ENCODE assay signal across 33 cellular contexts in genomic region chr5:146158255-146158654, GRCh38. TPM values are rescaled to one million over a fixed set of nuclear protein-coding genes. Genes with fewer than 3 reads are reported as not detected.
"Had no signal": no experiment of that assay in that cellular context is flagged by ENCODE, and none has a peak within 500 bp of the region (broad histone marks: within the 10 kb centered on the region; RNA-seq: fewer than 3 reads in every experiment).

No MANE protein-coding gene starts in this region.

- H3K27ac ChIP-seq: hepatocyte, left ventricle myocardium inferior, neural progenitor cell, neutrophil, pancreas, prostate gland, sigmoid colon, spleen, suprapubic skin, thoracic aorta, tibial artery, uterus had no signal

- H3K9me3 Mint-ChIP-seq: naive B cell; natural killer cell; neural progenitor cell; stimulated activated effector memory CD8-positive, alpha-beta T cell treated with anti-CD3 and anti-CD28 coated beads, Interleukin-12 subunit alpha, Interleukin-12 subunit beta, amount 100 ng/mL, for 72 hours; stimulated activated naive CD8-positive, alpha-beta T cell treated with anti-CD3 and anti-CD28 coated beads, Interleukin-15, Interleukin-2, amounts not matched to agents 100 ng/mL and 50 ng/mL, for 24 hours; type B pancreatic cell had no signal

- H3K9ac ChIP-seq: neural progenitor cell had no signal

- H3K4me2 ChIP-seq: hepatocyte, neural progenitor cell had no signal

- H3K79me2 ChIP-seq: hepatocyte had no signal

- H3K27ac Mint-ChIP-seq: mesothelial cell of epicardium; naive B cell; natural killer cell; nephron progenitor cell; neural progenitor cell; stimulated activated effector memory CD8-positive, alpha-beta T cell treated with anti-CD3 and anti-CD28 coated beads, Interleukin-12 subunit alpha, Interleukin-12 subunit beta, amount 100 ng/mL, for 72 hours; stimulated activated naive CD8-positive, alpha-beta T cell treated with anti-CD3 and anti-CD28 coated beads, Interleukin-15, Interleukin-2, amounts not matched to agents 100 ng/mL and 50 ng/mL, for 24 hours; type B pancreatic cell had no signal

- H3K4me1 ChIP-seq: left ventricle myocardium inferior, neural progenitor cell, pancreas, prostate gland, sigmoid colon, spleen, suprapubic skin, tibial artery, uterus had no signal

- ATAC-seq: natural killer cell; pancreas; right cardiac atrium; stimulated activated effector memory CD8-positive, alpha-beta T cell treated with anti-CD3 and anti-CD28 coated beads, Interleukin-12 subunit alpha, Interleukin-12 subunit beta, amount 100 ng/mL, for 72 hours had no signal

- H3K4me3 ChIP-seq: hepatocyte, left ventricle myocardium inferior, lung, neural progenitor cell, pancreas, prostate gland, sigmoid colon, spleen, suprapubic skin, thoracic aorta, tibial artery, uterus had no signal

- FAIRE-seq: pancreas, small intestine had no signal

- H3K4me1 Mint-ChIP-seq: mesothelial cell of epicardium, natural killer cell, nephron progenitor cell, neural progenitor cell had no signal

- H3K9me3 ChIP-seq: left ventricle myocardium inferior, neutrophil, pancreas, prostate gland, sigmoid colon, spleen, suprapubic skin, thoracic aorta, tibial artery, uterus had no signal

- H3K4me3 Mint-ChIP-seq: mesothelial cell of epicardium; naive B cell; natural killer cell; nephron progenitor cell; neural progenitor cell; stimulated activated effector memory CD8-positive, alpha-beta T cell treated with anti-CD3 and anti-CD28 coated beads, Interleukin-12 subunit alpha, Interleukin-12 subunit beta, amount 100 ng/mL, for 72 hours; stimulated activated naive CD8-positive, alpha-beta T cell treated with anti-CD3 and anti-CD28 coated beads, Interleukin-15, Interleukin-2, amounts not matched to agents 100 ng/mL and 50 ng/mL, for 24 hours; type B pancreatic cell had no signal

- H2AFZ ChIP-seq: hepatocyte, neural progenitor cell had no signal

- DNase-seq: islet precursor cell; left ventricle myocardium inferior; mesendoderm; naive B cell; natural killer cell; nephron progenitor cell; pancreas; posterior cingulate gyrus; retina; right cardiac atrium; sigmoid colon; small intestine; spleen; stimulated activated CD4-positive, alpha-beta T cell treated with anti-CD3 and anti-CD28 coated beads, Interleukin-4, amount 100 ng/mL, for 24 hours; stimulated activated naive CD4-positive, alpha-beta T cell; tibial artery; uterus had no signal

- H3K27me3 Mint-ChIP-seq: naive B cell; stimulated activated naive CD8-positive, alpha-beta T cell treated with anti-CD3 and anti-CD28 coated beads, Interleukin-15, Interleukin-2, amounts not matched to agents 100 ng/mL and 50 ng/mL, for 24 hours; type B pancreatic cell had no signal

- H3K36me3 ChIP-seq: prostate gland, uterus had no signal

- H3K27me3 ChIP-seq: hepatocyte, neural progenitor cell, neutrophil, pancreas, sigmoid colon, spleen, suprapubic skin, tibial artery, uterus had no signal

RNA-seq across cellular contexts. Expression of gene PLAC8L1, which starts 52.9 kb away (rescaled TPM):
- total RNA-seq: kidney epithelial cell, lower leg skin, mononuclear cell, omental fat pad, prostate gland, right cardiac atrium, subcutaneous adipose tissue, suprapubic skin, thoracic aorta had no signal
